In the genomic region with DNA sequence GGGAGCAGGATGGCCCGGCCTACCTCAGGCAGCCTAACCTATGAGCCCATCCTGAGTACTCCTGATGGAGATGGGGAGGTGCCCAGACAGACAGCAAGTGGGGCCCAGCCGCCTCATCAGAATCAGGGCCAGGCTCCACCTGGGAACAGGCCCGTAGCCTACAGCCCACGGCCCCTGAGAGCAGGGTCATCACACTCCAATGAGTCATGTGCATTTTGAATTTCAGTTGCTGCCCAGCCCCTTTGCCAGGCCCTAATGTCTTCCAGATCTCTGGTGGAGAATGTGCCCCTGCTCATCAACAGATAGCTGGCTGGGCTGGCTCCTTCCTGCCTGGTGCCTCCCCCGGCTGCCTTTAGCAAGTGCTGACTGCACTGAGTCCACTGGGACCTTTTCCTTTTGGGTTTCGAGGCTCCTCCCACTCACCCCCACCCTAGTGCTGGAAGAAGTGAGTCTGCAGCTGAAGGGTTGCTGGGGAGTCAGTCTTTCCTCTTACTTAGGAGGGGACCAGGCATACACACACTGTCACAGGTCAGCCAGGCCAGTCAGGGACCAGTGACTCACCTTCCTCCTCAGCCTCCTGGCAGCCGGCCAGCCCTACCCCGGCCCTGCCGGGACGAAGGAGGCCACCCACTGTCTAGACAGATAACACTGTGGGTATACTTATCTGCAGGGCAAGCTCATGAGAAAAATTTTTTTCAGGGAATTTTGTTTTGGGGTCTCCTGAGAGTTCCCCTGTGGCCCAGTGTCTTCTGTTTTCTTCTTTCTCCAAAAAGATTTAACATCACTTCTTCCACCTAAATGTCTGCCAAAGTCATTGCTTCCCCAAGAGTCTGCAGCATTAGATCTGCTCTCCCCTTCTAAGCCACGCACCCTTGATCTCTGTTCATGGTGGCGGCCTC, we compare ENCODE assay signal across 6 cellular contexts. TPM values are rescaled to one million over a fixed set of nuclear protein-coding genes. Genes with fewer than 3 reads are reported as not detected.
A peak's percentile ranks its signal among the peaks of the same experiment; 100 is the strongest.
DNase-seq lines count a peak whose midpoint lies in the region; ATAC-seq and TF ChIP-seq lines count a peak whose summit lies in the region.

No MANE protein-coding gene starts in this region.

- H3K4me3 Mint-ChIP-seq in CD14-positive monocyte: peak overlapping the region in 1 of 2 donors; percentile 24
- peak overlapping the region; percentile 61 for H3K4me3 Mint-ChIP-seq in activated T-helper 17 cell treated with anti-CD3 and anti-CD28 coated beads, Interleukin-2, amount 50 U/mL, for 72 hours

- WGBS in upper lobe of left lung, 2 donors: 29 to 45% methylated on average over 8 to 11 of the region's 12 CpGs

- H3K9me3 ChIP-seq in Loucy (ENCODE audit: insufficient read depth, low read depth, low read length): no peaks in the 10 kb centered on the region
- no peaks in the 10 kb centered on the region for H3K9me3 ChIP-seq in left lung
- H3K9me3 ChIP-seq in upper lobe of left lung: no peaks in the 10 kb centered on the region

- intact Hi-C loops in CD14-positive monocyte (cut with micrococcal nuclease) (loop anchor here in 1 of 2 donors (10.0 kb wide), 1 partner anchor 56 kb away; no protein-coding TSS in a partner anchor), left lung (cut with DNase I) (no loop called here)

- TF ChIP-seq POLR2A in upper lobe of left lung (IDR thresholded peaks at IDR 0.05): peak in 1 of 4 donors; percentile 40

- peak overlapping the region; percentile 44 for H3K9ac ChIP-seq in Loucy (ENCODE audit: low read depth, low read length, poor library complexity, severe bottlenecking)

- H3K9me2 ChIP-seq in Loucy (replicated peaks; ENCODE audit: low read depth, low read length): no peaks in the 10 kb centered on the region

- H3K27ac ChIP-seq in left lung (peak overlapping the region; percentile 55 to 71), upper lobe of left lung (peak overlapping the region in 3 of 4 donors; percentile 8 to 60 (median 16))

- H2AFZ ChIP-seq in Loucy (ENCODE audit: low read length): peak overlapping the region; percentile 41; the same call in 1 of the 2 replicates

- H4K20me1 ChIP-seq in Loucy (ENCODE audit: insufficient read depth, low read length, poor library complexity, severe bottlenecking): no peaks in the 10 kb centered on the region

- peak overlapping the region; percentile 65 for H3K4me2 ChIP-seq in Loucy (ENCODE audit: low read depth, low read length, poor library complexity, severe bottlenecking)

- TF ChIP-seq CTCF in CD14-positive monocyte (IDR thresholded peaks at IDR 0.05) (no peak), Loucy (conservative IDR thresholded peaks at IDR 0.05; ENCODE audit: low read length) (no peak), left lung (IDR thresholded peaks at IDR 0.05) (no peak), upper lobe of left lung (IDR thresholded peaks at IDR 0.05) (no peak)

- H3K9me3 Mint-ChIP-seq in CD14-positive monocyte: peaks cover 0 to 2% (median 0%) of the 10 kb centered on the region in 7 donors
- no peaks in the 10 kb centered on the region for H3K9me3 Mint-ChIP-seq in activated T-helper 17 cell treated with anti-CD3 and anti-CD28 coated beads, Interleukin-2, amount 50 U/mL, for 72 hours

- H3K4me3 ChIP-seq in Loucy (ENCODE audit: low read length, poor library complexity, severe bottlenecking) (peak overlapping the region; percentile 33), left lung (no peak overlapping the region), upper lobe of left lung (no peak overlapping the region)

- peaks cover 2% of the 10 kb centered on the region; the same call in 1 of the 2 replicates for H3F3A ChIP-seq in Loucy (ENCODE audit: low read depth)

- peaks cover 17% of the 10 kb centered on the region for H3K4me1 Mint-ChIP-seq in CD14-positive monocyte
- H3K4me1 Mint-ChIP-seq in activated T-helper 17 cell treated with anti-CD3 and anti-CD28 coated beads, Interleukin-2, amount 50 U/mL, for 72 hours: peaks cover 11% of the 10 kb centered on the region

- H3K27me3 ChIP-seq in Loucy (ENCODE audit: insufficient read depth, low read length, poor library complexity, severe bottlenecking) (no peaks in the 10 kb centered on the region), left lung (no peaks in the 10 kb centered on the region), upper lobe of left lung (no peaks in the 10 kb centered on the region)

- peak; percentile 95 for DNase-seq in CD14-positive monocyte (ENCODE audit: low spot score)
- peak; percentile 85 to 94 for DNase-seq in left lung
- DNase-seq in upper lobe of left lung: peak; percentile 80 to 91

- H3K4me1 ChIP-seq in Loucy (ENCODE audit: insufficient read depth, low read length, poor library complexity, severe bottlenecking): peaks cover 24% of the 10 kb centered on the region
- H3K4me1 ChIP-seq in left lung: peaks cover 12 to 22% of the 10 kb centered on the region in 2 donors
- peaks cover 13 to 17% (median 15%) of the 10 kb centered on the region in 4 donors for H3K4me1 ChIP-seq in upper lobe of left lung

- TF ChIP-seq EP300 in upper lobe of left lung (IDR thresholded peaks at IDR 0.05): no peak

- peaks cover 24 to 46% of the 10 kb centered on the region in 2 donors for H3K36me3 Mint-ChIP-seq in CD14-positive monocyte
- peaks cover 26% of the 10 kb centered on the region for H3K36me3 Mint-ChIP-seq in activated T-helper 17 cell treated with anti-CD3 and anti-CD28 coated beads, Interleukin-2, amount 50 U/mL, for 72 hours (ENCODE audit: low read depth)

- no peaks in the 10 kb centered on the region for H3K79me2 ChIP-seq in Loucy (ENCODE audit: insufficient read depth, low read length)

- H3K36me3 ChIP-seq in Loucy (ENCODE audit: insufficient read depth, low read length) (no peaks in the 10 kb centered on the region), left lung (peaks cover 0 to 55% of the 10 kb centered on the region in 2 donors), upper lobe of left lung (peaks cover 0 to 48% (median 40%) of the 10 kb centered on the region in 4 donors)

- H3K27ac Mint-ChIP-seq in CD14-positive monocyte: peak overlapping the region; percentile 48 to 84 (median 79)
- peak overlapping the region; percentile 88 for H3K27ac Mint-ChIP-seq in activated T-helper 17 cell treated with anti-CD3 and anti-CD28 coated beads, Interleukin-2, amount 50 U/mL, for 72 hours

- ATAC-seq in activated T-helper 17 cell treated with anti-CD3 and anti-CD28 coated beads, Interleukin-2, amount 50 U/mL, for 72 hours (replicated peaks): peak; percentile 97
- ATAC-seq in left lung (peak; percentile 86), upper lobe of left lung (ENCODE audit: low FRiP score in 2 of 2) (peak; percentile 54 to 80), GM18519 (IDR thresholded peaks at IDR 0.05; ENCODE audit: low FRiP score, unreplicated experiment) (no peak)

- H3K27me3 Mint-ChIP-seq in CD14-positive monocyte (ENCODE audit: low read depth in 3 of 3): peaks cover 0 to 6% (median 0%) of the 10 kb centered on the region in 3 donors
- H3K27me3 Mint-ChIP-seq in activated T-helper 17 cell treated with anti-CD3 and anti-CD28 coated beads, Interleukin-2, amount 50 U/mL, for 72 hours: no peaks in the 10 kb centered on the region

RNA-seq across cellular contexts. Expression of gene ASIC3, which starts 9.1 kb away (rescaled TPM):
- not detected for polyA plus RNA-seq in CD14-positive monocyte
- 1 to 10 TPM; 9.0 to 9.7 TPM for total RNA-seq in activated T-helper 17 cell treated with anti-CD3 and anti-CD28 coated beads, Interleukin-2, amount 50 U/mL, for 72 hours
- total RNA-seq in left lung (1 to 10 TPM; 2.7 to 3.5 TPM), upper lobe of left lung (10 to 100 TPM in 2 of 6 donors, 1 to 10 TPM in 4; 2.1 to 37.7 (median 4.0) TPM)

RNA-seq across cellular contexts. Expression of gene ABCB8, which starts 10.9 kb away (rescaled TPM):
- 1 to 10 TPM; 9.3 to 9.5 TPM for polyA plus RNA-seq in CD14-positive monocyte
- total RNA-seq in activated T-helper 17 cell treated with anti-CD3 and anti-CD28 coated beads, Interleukin-2, amount 50 U/mL, for 72 hours: 10 to 100 TPM; 36.4 to 52.0 TPM
- total RNA-seq in left lung (10 to 100 TPM; 47.5 to 52.1 TPM), upper lobe of left lung (10 to 100 TPM; 38.3 to 58.7 (median 42.5) TPM)

RNA-seq across cellular contexts. Expression of gene ATG9B, which starts 14.9 kb away (rescaled TPM):
- polyA plus RNA-seq in CD14-positive monocyte: under 1 TPM in 1 of 2 donors, not detected in 1; 0.30 TPM
- 10 to 100 TPM in 1 of 2 donors, 1 to 10 TPM in 1; 2.9 to 18.2 TPM for total RNA-seq in activated T-helper 17 cell treated with anti-CD3 and anti-CD28 coated beads, Interleukin-2, amount 50 U/mL, for 72 hours
- total RNA-seq in left lung (under 1 TPM; 0.68 to 0.70 TPM), upper lobe of left lung (1 to 10 TPM in 3 of 6 donors, under 1 TPM in 3; 0.46 to 5.2 (median 1.0) TPM)

RNA-seq across cellular contexts. Expression of gene CDK5, which starts 18.5 kb away (rescaled TPM):
- polyA plus RNA-seq in CD14-positive monocyte: 10 to 100 TPM; 24.9 to 31.2 TPM
- 10 to 100 TPM in 1 of 2 donors, 1 to 10 TPM in 1; 9.0 to 23.4 TPM for total RNA-seq in activated T-helper 17 cell treated with anti-CD3 and anti-CD28 coated beads, Interleukin-2, amount 50 U/mL, for 72 hours
- total RNA-seq in left lung: 10 to 100 TPM; 15.6 to 17.1 TPM
- total RNA-seq in upper lobe of left lung: 10 to 100 TPM in 3 of 6 donors, 1 to 10 TPM in 3; 2.1 to 14.4 (median 10.1) TPM

RNA-seq across cellular contexts. Expression of gene SLC4A2, which starts 20.2 kb away (rescaled TPM):
- 10 to 100 TPM; 21.6 to 23.8 TPM for polyA plus RNA-seq in CD14-positive monocyte
- 100 to 1,000 TPM; 114 to 135 TPM for total RNA-seq in activated T-helper 17 cell treated with anti-CD3 and anti-CD28 coated beads, Interleukin-2, amount 50 U/mL, for 72 hours
- total RNA-seq in left lung (100 to 1,000 TPM; 191 to 205 TPM), upper lobe of left lung (100 to 1,000 TPM in 5 of 6 donors, 10 to 100 TPM in 1; 88.4 to 312 (median 188) TPM)
